ENCODE assay signal across 29 cellular contexts in the genomic region with DNA sequence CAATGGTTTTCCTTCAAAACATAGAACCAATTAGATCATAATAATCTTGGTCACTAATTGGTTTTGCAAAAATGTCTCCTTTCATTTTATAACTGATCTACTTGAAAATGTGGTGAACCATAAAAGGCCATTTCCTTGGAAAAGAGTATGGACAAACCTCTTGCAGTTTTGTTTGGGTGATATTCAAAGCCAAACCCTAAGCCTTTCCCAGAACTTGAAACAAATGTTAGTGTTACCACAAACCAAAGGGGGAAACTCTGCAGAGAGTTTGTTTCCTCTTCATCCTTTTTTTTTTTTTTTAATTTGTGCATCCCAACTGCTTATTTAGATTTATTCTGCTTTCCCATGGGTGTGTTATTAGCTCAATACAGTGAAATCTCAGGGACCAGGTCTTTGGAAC.
"Had no signal": no experiment of that assay in that cellular context is flagged by ENCODE, and none has a peak within 500 bp of the region (broad histone marks: within the 10 kb centered on the region; RNA-seq: fewer than 3 reads in every experiment).

No MANE protein-coding gene starts in this region.

- H3K4me1 ChIP-seq: colonic mucosa, pancreas, spleen, transverse colon, upper lobe of right lung, uterus had no signal

- H3K27me3 ChIP-seq: colonic mucosa, foreskin keratinocyte, gastroesophageal sphincter, heart left ventricle, hepatocyte, neutrophil, pancreas, sigmoid colon, spleen, suprapubic skin, transverse colon, upper lobe of right lung, uterus had no signal

- H3K79me2 ChIP-seq: hepatocyte had no signal

- H3K27me3 Mint-ChIP-seq: dendritic cell treated with granulocyte-macrophage colony-stimulating factor and Interleukin-4, amounts not matched to agents 40 ng/mL and 50 ng/mL, for 4 days; natural killer cell treated with Interleukin-12 subunit alpha and Interleukin-12 subunit beta and Interleukin-15 and Interleukin-18, amount 100 ng/mL, for 72 hours; progenitor cell of endocrine pancreas; stimulated activated naive B cell treated with anti-CD40 and anti-IgM and Interleukin-4, amounts not matched to agents 10 μg/mL and 1 μg/mL and 100 μg/mL, for 72 hours had no signal

- H3K36me3 Mint-ChIP-seq: mesothelial cell of epicardium; natural killer cell treated with Interleukin-12 subunit alpha and Interleukin-12 subunit beta and Interleukin-15 and Interleukin-18, amount 100 ng/mL, for 72 hours; stimulated activated naive B cell treated with anti-CD40 and anti-IgM and Interleukin-4, amounts not matched to agents 10 μg/mL and 1 μg/mL and 100 μg/mL, for 72 hours had no signal

- DNase-seq: colonic mucosa; effector CD8-positive, alpha-beta T cell; endodermal cell; foreskin keratinocyte; heart left ventricle; kidney; mesenchymal stem cell; pancreas; sigmoid colon; spleen; stimulated activated CD4-positive, alpha-beta T cell treated with anti-CD3 and anti-CD28 coated beads, Interleukin-2, amount 100 ng/mL, for 48 hours; stimulated activated naive B cell treated with anti-CD40 and anti-IgM and Interleukin-4, amounts not matched to agents 10 μg/mL and 1 μg/mL and 100 μg/mL, for 72 hours; transverse colon; upper lobe of right lung; uterus had no signal

- H3K9me3 Mint-ChIP-seq: dendritic cell treated with granulocyte-macrophage colony-stimulating factor and Interleukin-4, amounts not matched to agents 40 ng/mL and 50 ng/mL, for 4 days had no signal

- H3K9me3 ChIP-seq: colonic mucosa, gastroesophageal sphincter, neutrophil, pancreas, sigmoid colon, suprapubic skin, transverse colon, uterus had no signal

- H3K36me3 ChIP-seq: colonic mucosa, gastroesophageal sphincter, heart left ventricle, neutrophil, pancreas, sigmoid colon, spleen, suprapubic skin, transverse colon, upper lobe of right lung, uterus had no signal

- H3K4me3 ChIP-seq: colonic mucosa, gastroesophageal sphincter, heart left ventricle, hepatocyte, lung, pancreas, sigmoid colon, skin epidermis, spleen, suprapubic skin, transverse colon, upper lobe of right lung, uterus had no signal

- H3K4me3 Mint-ChIP-seq: dendritic cell treated with granulocyte-macrophage colony-stimulating factor and Interleukin-4, amounts not matched to agents 40 ng/mL and 50 ng/mL, for 4 days; endodermal cell; mesothelial cell of epicardium; natural killer cell treated with Interleukin-12 subunit alpha and Interleukin-12 subunit beta and Interleukin-15 and Interleukin-18, amount 100 ng/mL, for 72 hours; neural crest cell; stimulated activated naive B cell treated with anti-CD40 and anti-IgM and Interleukin-4, amounts not matched to agents 10 μg/mL and 1 μg/mL and 100 μg/mL, for 72 hours; stimulated activated naive CD8-positive, alpha-beta T cell treated with anti-CD3 and anti-CD28 coated beads, Interleukin-15, Interleukin-2, amounts not matched to agents 100 ng/mL and 50 ng/mL, for 24 hours had no signal

- H3K4me1 Mint-ChIP-seq: stimulated activated naive B cell treated with anti-CD40 and anti-IgM and Interleukin-4, amounts not matched to agents 10 μg/mL and 1 μg/mL and 100 μg/mL, for 72 hours had no signal

- H3K4me2 ChIP-seq: hepatocyte had no signal

- ATAC-seq: esophagus mucosa; foreskin keratinocyte; gastroesophageal sphincter; left lobe of liver; natural killer cell treated with Interleukin-12 subunit alpha and Interleukin-12 subunit beta and Interleukin-15 and Interleukin-18, amount 100 ng/mL, for 72 hours; pancreas; stimulated activated naive B cell treated with anti-CD40 and anti-IgM and Interleukin-4, amounts not matched to agents 10 μg/mL and 1 μg/mL and 100 μg/mL, for 72 hours; upper lobe of right lung had no signal

- H3K27ac Mint-ChIP-seq: dendritic cell treated with granulocyte-macrophage colony-stimulating factor and Interleukin-4, amounts not matched to agents 40 ng/mL and 50 ng/mL, for 4 days; endodermal cell; mesothelial cell of epicardium; natural killer cell treated with Interleukin-12 subunit alpha and Interleukin-12 subunit beta and Interleukin-15 and Interleukin-18, amount 100 ng/mL, for 72 hours; progenitor cell of endocrine pancreas; stimulated activated naive B cell treated with anti-CD40 and anti-IgM and Interleukin-4, amounts not matched to agents 10 μg/mL and 1 μg/mL and 100 μg/mL, for 72 hours; stimulated activated naive CD8-positive, alpha-beta T cell treated with anti-CD3 and anti-CD28 coated beads, Interleukin-15, Interleukin-2, amounts not matched to agents 100 ng/mL and 50 ng/mL, for 24 hours had no signal

- H2AFZ ChIP-seq: hepatocyte had no signal

- H3K27ac ChIP-seq: colonic mucosa, gastroesophageal sphincter, hepatocyte, neutrophil, pancreas, sigmoid colon, skin epidermis, spleen, suprapubic skin, transverse colon, upper lobe of right lung, uterus had no signal
